1 cellular context compared by ENCODE assay signal in genomic region chr10:54577682-54578081, GRCh38.
TF ChIP-seq lines count a peak whose summit lies in the region.

No MANE protein-coding gene starts in this region.

TF ChIP-seq in HEK293, 187 proteins besides CTCF, POLR2A, EP300 and RAD21 (continued from another document and continues in another):
- TF ChIP-seq ZNF580 (tag by site-specific recombination; IDR thresholded peaks at IDR 0.05) (no peak), ZNF521 (tag by site-specific recombination; IDR thresholded peaks at IDR 0.05) (no peak), KLF9 (tag by site-specific recombination; IDR thresholded peaks at IDR 0.05; ENCODE audit: low read depth) (no peak), ZNF658 (tag by site-specific recombination; IDR thresholded peaks at IDR 0.05) (no peak), PBX3 (CRISPR knock-in tag; IDR thresholded peaks at IDR 0.05) (no peak), PRDM1 (tag by site-specific recombination; IDR thresholded peaks at IDR 0.05) (no peak), ZNF133 (tag by site-specific recombination; IDR thresholded peaks at IDR 0.05) (no peak), EGR2 (tag by site-specific recombination; IDR thresholded peaks at IDR 0.05; ENCODE audit: low read depth) (no peak), ZNF843 (tag by site-specific recombination; IDR thresholded peaks at IDR 0.05) (no peak), ZSCAN18 (tag by site-specific recombination; IDR thresholded peaks at IDR 0.05) (no peak), ZNF280D (tag by site-specific recombination; IDR thresholded peaks at IDR 0.05) (no peak), ZNF394 (tag by site-specific recombination; IDR thresholded peaks at IDR 0.05; ENCODE audit: borderline replicate concordance) (peak; percentile 56; the same call in 1 of the 2 replicates), ZNF654 (tag by site-specific recombination; IDR thresholded peaks at IDR 0.05; ENCODE audit: low read depth) (peak; percentile 10; the same call in 1 of the 2 replicates), ZNF37A (tag by site-specific recombination; IDR thresholded peaks at IDR 0.05) (no peak), ZNF341 (tag by site-specific recombination; IDR thresholded peaks at IDR 0.05; ENCODE audit: low read depth) (no peak), SP3 (tag by site-specific recombination; IDR thresholded peaks at IDR 0.05) (no peak), HIC1 (tag by site-specific recombination; IDR thresholded peaks at IDR 0.05) (no peak), ZNF426 (tag by site-specific recombination; IDR thresholded peaks at IDR 0.05) (peak; percentile 49), ZNF558 (tag by site-specific recombination; IDR thresholded peaks at IDR 0.05) (no peak), AEBP2 (tag by site-specific recombination; IDR thresholded peaks at IDR 0.05; ENCODE audit: borderline replicate concordance) (no peak), ATF2 (tag by site-specific recombination; IDR thresholded peaks at IDR 0.05; ENCODE audit: low read depth) (no peak), ZNF518A (tag by site-specific recombination; conservative IDR thresholded peaks at IDR 0.05; ENCODE audit: low read depth) (peak; percentile 36; the same call in 1 of the 2 replicates), YY1 (tag by site-specific recombination; IDR thresholded peaks at IDR 0.05) (no peak), ZNF433 (tag by site-specific recombination; IDR thresholded peaks at IDR 0.05; ENCODE audit: low read depth) (no peak), ZBTB17 (tag by site-specific recombination; IDR thresholded peaks at IDR 0.05) (no peak), ZNF155 (tag by site-specific recombination; IDR thresholded peaks at IDR 0.05) (no peak), ZNF140 (tag by site-specific recombination; IDR thresholded peaks at IDR 0.05) (0 out of 2 replicates have a peak, but pooled peaks have one; percentile 37), ZBTB10 (tag by site-specific recombination; IDR thresholded peaks at IDR 0.05) (no peak), ZNF488 (tag by site-specific recombination; IDR thresholded peaks at IDR 0.05) (no peak), ZNF138 (tag by site-specific recombination; IDR thresholded peaks at IDR 0.05; ENCODE audit: borderline replicate concordance) (no peak), ZNF449 (tag by site-specific recombination; IDR thresholded peaks at IDR 0.05) (no peak), RBAK (tag by site-specific recombination; IDR thresholded peaks at IDR 0.05) (no peak)
